ENCODE assay signal across 1 cellular context in the genomic region with DNA sequence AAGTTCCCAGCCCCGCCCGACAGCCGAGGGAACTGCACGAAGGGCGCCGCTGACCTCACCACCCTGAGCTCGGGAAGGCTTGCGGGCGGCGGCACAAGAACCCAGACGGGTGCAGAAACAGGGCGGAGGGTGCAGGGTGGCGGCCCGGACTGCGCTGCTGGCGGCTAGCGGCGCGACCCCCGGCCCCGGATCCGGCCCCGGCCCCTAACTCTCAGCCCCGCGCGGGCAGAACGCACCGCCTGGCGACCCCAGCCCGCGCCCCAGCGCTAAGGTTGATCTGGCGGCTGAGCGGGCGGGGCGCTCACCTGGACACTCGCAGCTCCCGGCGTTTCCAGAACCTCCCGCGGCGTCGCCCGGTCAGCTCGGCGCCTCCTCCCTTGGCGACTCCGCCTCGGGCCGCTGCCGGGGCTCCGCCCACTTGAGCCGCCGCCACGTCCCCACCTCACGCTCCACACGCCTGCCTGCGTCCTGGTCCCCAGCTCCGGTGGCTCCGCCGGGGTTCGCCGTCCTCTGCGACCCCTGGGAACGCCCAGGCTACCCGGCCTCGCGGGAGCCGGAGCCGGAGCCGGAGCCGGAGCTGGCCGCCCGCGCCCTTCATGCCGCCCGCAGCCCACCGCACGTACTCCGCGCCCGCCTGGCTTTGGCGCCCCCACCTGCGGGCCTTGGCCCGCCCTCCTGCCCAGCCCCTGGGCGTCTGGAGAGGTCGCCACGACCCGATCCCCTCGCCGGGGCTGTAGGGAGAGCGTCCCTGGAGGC.
TF ChIP-seq lines count a peak whose summit lies in the region.

A gene (minus strand): TSS at position 369 of the 756 bp plus-strand sequence. CDS start 9,227 bp downstream, outside the sequence.

TF ChIP-seq in K562, 482 proteins besides CTCF, POLR2A, EP300 and RAD21 (continued from another document and continues in another):
- TF ChIP-seq, protein P1, sequence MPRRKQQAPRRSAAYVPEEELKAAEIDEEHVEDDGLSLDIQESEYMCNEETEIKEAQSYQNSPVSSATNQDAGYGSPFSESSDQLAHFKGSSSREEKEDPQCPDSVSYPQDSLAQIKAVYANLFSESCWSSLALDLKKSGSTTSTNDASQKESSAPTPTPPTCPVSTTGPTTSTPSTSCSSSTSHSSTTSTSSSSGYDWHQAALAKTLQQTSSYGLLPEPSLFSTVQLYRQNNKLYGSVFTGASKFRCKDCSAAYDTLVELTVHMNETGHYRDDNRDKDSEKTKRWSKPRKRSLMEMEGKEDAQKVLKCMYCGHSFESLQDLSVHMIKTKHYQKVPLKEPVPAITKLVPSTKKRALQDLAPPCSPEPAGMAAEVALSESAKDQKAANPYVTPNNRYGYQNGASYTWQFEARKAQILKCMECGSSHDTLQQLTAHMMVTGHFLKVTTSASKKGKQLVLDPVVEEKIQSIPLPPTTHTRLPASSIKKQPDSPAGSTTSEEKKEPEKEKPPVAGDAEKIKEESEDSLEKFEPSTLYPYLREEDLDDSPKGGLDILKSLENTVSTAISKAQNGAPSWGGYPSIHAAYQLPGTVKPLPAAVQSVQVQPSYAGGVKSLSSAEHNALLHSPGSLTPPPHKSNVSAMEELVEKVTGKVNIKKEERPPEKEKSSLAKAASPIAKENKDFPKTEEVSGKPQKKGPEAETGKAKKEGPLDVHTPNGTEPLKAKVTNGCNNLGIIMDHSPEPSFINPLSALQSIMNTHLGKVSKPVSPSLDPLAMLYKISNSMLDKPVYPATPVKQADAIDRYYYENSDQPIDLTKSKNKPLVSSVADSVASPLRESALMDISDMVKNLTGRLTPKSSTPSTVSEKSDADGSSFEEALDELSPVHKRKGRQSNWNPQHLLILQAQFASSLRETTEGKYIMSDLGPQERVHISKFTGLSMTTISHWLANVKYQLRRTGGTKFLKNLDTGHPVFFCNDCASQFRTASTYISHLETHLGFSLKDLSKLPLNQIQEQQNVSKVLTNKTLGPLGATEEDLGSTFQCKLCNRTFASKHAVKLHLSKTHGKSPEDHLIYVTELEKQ (CRISPR knock-in tag; IDR thresholded peaks at IDR 0.05) = no peak
- TF ChIP-seq HNRNPLL (IDR thresholded peaks at IDR 0.05; ENCODE audit: low read depth, low read length, poor library complexity, severe bottlenecking) (peak; percentile 42), KLF13 (tag; IDR thresholded peaks at IDR 0.05; ENCODE audit: borderline replicate concordance, low read depth) (no peak), ZNF217 (CRISPR knock-in tag; IDR thresholded peaks at IDR 0.05) (no peak), ZNF780A (CRISPR knock-in tag; IDR thresholded peaks at IDR 0.05) (no peak), ZNF586 (CRISPR knock-in tag; conservative IDR thresholded peaks at IDR 0.05) (no peak), TCF7 (IDR thresholded peaks at IDR 0.05; ENCODE audit: borderline replicate concordance) (no peak), TGIF2 (CRISPR knock-in tag; IDR thresholded peaks at IDR 0.05) (0 out of 2 replicates have a peak, but pooled peaks have one; percentile 12), ZSCAN29 (IDR thresholded peaks at IDR 0.05) (no peak), BACH1 (tag; IDR thresholded peaks at IDR 0.05) (no peak), HDAC2 (IDR thresholded peaks at IDR 0.05) (no peak), RBM34 (IDR thresholded peaks at IDR 0.05; ENCODE audit: borderline replicate concordance, insufficient read depth, low read length) (0 out of 2 replicates have a peak, but pooled peaks have one; percentile 52), ZNF347 (CRISPR knock-in tag; IDR thresholded peaks at IDR 0.05; ENCODE audit: low read depth) (no peak), ZFPM2 (CRISPR knock-in tag; IDR thresholded peaks at IDR 0.05) (no peak), CCNT2 (IDR thresholded peaks at IDR 0.05; ENCODE audit: borderline replicate concordance, extremely low read depth, insufficient read length, low read depth, low read length) (peak; percentile 66), MED1 (CRISPR knock-in tag; IDR thresholded peaks at IDR 0.05; ENCODE audit: borderline replicate concordance) (peak; percentile 45; the same call in 1 of the 2 replicates), POLR3A (IDR thresholded peaks at IDR 0.05; ENCODE audit: borderline replicate concordance, extremely low read depth, insufficient read depth, insufficient read length) (no peak), CREM (IDR thresholded peaks at IDR 0.05; ENCODE audit: low read depth) (peak; percentile 52; the same call in 1 of the 2 replicates), HMG20A (CRISPR knock-in tag; conservative IDR thresholded peaks at IDR 0.05) (no peak), ZNF561 (CRISPR knock-in tag; conservative IDR thresholded peaks at IDR 0.05) (no peak), ZC3H4 (CRISPR knock-in tag; IDR thresholded peaks at IDR 0.05; ENCODE audit: borderline replicate concordance) (peak; percentile 87; the same call in 1 of the 2 replicates), SUPT5H (IDR thresholded peaks at IDR 0.05) (peak; percentile 66), MBD2 (IDR thresholded peaks at IDR 0.05; ENCODE audit: borderline replicate concordance, low read depth) (0 out of 2 replicates have a peak, but pooled peaks have one; percentile 27), MAFK (IDR thresholded peaks at IDR 0.05; ENCODE audit: low read length) (no peak), MEF2D (tag; conservative IDR thresholded peaks at IDR 0.05; ENCODE audit: low read depth) (no peak), TAF1 (IDR thresholded peaks at IDR 0.05; ENCODE audit: control insufficient read depth, extremely low read depth, insufficient read depth, low read length, severe bottlenecking) (peak; percentile 68), RHOXF2B (CRISPR knock-in tag; conservative IDR thresholded peaks at IDR 0.05) (no peak), BRF1 (IDR thresholded peaks at IDR 0.05; ENCODE audit: borderline replicate concordance, extremely low read depth, insufficient read length) (no peak), ZZZ3 (IDR thresholded peaks at IDR 0.05) (no peak), ZNF778 (CRISPR knock-in tag; IDR thresholded peaks at IDR 0.05) (no peak)
- TF ChIP-seq, protein P2, sequence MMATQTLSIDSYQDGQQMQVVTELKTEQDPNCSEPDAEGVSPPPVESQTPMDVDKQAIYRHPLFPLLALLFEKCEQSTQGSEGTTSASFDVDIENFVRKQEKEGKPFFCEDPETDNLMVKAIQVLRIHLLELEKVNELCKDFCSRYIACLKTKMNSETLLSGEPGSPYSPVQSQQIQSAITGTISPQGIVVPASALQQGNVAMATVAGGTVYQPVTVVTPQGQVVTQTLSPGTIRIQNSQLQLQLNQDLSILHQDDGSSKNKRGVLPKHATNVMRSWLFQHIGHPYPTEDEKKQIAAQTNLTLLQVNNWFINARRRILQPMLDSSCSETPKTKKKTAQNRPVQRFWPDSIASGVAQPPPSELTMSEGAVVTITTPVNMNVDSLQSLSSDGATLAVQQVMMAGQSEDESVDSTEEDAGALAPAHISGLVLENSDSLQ (IDR thresholded peaks at IDR 0.05) = no peak
- TF ChIP-seq, protein P3, sequence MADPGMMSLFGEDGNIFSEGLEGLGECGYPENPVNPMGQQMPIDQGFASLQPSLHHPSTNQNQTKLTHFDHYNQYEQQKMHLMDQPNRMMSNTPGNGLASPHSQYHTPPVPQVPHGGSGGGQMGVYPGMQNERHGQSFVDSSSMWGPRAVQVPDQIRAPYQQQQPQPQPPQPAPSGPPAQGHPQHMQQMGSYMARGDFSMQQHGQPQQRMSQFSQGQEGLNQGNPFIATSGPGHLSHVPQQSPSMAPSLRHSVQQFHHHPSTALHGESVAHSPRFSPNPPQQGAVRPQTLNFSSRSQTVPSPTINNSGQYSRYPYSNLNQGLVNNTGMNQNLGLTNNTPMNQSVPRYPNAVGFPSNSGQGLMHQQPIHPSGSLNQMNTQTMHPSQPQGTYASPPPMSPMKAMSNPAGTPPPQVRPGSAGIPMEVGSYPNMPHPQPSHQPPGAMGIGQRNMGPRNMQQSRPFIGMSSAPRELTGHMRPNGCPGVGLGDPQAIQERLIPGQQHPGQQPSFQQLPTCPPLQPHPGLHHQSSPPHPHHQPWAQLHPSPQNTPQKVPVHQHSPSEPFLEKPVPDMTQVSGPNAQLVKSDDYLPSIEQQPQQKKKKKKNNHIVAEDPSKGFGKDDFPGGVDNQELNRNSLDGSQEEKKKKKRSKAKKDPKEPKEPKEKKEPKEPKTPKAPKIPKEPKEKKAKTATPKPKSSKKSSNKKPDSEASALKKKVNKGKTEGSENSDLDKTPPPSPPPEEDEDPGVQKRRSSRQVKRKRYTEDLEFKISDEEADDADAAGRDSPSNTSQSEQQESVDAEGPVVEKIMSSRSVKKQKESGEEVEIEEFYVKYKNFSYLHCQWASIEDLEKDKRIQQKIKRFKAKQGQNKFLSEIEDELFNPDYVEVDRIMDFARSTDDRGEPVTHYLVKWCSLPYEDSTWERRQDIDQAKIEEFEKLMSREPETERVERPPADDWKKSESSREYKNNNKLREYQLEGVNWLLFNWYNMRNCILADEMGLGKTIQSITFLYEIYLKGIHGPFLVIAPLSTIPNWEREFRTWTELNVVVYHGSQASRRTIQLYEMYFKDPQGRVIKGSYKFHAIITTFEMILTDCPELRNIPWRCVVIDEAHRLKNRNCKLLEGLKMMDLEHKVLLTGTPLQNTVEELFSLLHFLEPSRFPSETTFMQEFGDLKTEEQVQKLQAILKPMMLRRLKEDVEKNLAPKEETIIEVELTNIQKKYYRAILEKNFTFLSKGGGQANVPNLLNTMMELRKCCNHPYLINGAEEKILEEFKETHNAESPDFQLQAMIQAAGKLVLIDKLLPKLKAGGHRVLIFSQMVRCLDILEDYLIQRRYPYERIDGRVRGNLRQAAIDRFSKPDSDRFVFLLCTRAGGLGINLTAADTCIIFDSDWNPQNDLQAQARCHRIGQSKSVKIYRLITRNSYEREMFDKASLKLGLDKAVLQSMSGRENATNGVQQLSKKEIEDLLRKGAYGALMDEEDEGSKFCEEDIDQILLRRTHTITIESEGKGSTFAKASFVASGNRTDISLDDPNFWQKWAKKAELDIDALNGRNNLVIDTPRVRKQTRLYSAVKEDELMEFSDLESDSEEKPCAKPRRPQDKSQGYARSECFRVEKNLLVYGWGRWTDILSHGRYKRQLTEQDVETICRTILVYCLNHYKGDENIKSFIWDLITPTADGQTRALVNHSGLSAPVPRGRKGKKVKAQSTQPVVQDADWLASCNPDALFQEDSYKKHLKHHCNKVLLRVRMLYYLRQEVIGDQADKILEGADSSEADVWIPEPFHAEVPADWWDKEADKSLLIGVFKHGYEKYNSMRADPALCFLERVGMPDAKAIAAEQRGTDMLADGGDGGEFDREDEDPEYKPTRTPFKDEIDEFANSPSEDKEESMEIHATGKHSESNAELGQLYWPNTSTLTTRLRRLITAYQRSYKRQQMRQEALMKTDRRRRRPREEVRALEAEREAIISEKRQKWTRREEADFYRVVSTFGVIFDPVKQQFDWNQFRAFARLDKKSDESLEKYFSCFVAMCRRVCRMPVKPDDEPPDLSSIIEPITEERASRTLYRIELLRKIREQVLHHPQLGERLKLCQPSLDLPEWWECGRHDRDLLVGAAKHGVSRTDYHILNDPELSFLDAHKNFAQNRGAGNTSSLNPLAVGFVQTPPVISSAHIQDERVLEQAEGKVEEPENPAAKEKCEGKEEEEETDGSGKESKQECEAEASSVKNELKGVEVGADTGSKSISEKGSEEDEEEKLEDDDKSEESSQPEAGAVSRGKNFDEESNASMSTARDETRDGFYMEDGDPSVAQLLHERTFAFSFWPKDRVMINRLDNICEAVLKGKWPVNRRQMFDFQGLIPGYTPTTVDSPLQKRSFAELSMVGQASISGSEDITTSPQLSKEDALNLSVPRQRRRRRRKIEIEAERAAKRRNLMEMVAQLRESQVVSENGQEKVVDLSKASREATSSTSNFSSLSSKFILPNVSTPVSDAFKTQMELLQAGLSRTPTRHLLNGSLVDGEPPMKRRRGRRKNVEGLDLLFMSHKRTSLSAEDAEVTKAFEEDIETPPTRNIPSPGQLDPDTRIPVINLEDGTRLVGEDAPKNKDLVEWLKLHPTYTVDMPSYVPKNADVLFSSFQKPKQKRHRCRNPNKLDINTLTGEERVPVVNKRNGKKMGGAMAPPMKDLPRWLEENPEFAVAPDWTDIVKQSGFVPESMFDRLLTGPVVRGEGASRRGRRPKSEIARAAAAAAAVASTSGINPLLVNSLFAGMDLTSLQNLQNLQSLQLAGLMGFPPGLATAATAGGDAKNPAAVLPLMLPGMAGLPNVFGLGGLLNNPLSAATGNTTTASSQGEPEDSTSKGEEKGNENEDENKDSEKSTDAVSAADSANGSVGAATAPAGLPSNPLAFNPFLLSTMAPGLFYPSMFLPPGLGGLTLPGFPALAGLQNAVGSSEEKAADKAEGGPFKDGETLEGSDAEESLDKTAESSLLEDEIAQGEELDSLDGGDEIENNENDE (IDR thresholded peaks at IDR 0.05; ENCODE audit: low read depth, low read length) = no peak
- TF ChIP-seq, protein P4, sequence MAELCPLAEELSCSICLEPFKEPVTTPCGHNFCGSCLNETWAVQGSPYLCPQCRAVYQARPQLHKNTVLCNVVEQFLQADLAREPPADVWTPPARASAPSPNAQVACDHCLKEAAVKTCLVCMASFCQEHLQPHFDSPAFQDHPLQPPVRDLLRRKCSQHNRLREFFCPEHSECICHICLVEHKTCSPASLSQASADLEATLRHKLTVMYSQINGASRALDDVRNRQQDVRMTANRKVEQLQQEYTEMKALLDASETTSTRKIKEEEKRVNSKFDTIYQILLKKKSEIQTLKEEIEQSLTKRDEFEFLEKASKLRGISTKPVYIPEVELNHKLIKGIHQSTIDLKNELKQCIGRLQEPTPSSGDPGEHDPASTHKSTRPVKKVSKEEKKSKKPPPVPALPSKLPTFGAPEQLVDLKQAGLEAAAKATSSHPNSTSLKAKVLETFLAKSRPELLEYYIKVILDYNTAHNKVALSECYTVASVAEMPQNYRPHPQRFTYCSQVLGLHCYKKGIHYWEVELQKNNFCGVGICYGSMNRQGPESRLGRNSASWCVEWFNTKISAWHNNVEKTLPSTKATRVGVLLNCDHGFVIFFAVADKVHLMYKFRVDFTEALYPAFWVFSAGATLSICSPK (IDR thresholded peaks at IDR 0.05; ENCODE audit: borderline replicate concordance) = no peak
- TF ChIP-seq, protein P5, sequence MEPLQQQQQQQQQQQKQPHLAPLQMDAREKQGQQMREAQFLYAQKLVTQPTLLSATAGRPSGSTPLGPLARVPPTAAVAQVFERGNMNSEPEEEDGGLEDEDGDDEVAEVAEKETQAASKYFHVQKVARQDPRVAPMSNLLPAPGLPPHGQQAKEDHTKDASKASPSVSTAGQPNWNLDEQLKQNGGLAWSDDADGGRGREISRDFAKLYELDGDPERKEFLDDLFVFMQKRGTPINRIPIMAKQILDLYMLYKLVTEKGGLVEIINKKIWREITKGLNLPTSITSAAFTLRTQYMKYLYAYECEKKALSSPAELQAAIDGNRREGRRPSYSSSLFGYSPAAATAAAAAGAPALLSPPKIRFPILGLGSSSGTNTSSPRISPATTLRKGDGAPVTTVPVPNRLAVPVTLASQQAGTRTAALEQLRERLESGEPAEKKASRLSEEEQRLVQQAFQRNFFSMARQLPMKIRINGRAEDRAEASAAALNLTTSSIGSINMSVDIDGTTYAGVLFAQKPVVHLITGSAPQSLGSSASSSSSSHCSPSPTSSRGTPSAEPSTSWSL (CRISPR knock-in tag; IDR thresholded peaks at IDR 0.05; ENCODE audit: borderline replicate concordance) = no peak
- TF ChIP-seq, protein P6, sequence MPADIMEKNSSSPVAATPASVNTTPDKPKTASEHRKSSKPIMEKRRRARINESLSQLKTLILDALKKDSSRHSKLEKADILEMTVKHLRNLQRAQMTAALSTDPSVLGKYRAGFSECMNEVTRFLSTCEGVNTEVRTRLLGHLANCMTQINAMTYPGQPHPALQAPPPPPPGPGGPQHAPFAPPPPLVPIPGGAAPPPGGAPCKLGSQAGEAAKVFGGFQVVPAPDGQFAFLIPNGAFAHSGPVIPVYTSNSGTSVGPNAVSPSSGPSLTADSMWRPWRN (IDR thresholded peaks at IDR 0.05; ENCODE audit: low read depth) = no peak
- TF ChIP-seq, protein P7, sequence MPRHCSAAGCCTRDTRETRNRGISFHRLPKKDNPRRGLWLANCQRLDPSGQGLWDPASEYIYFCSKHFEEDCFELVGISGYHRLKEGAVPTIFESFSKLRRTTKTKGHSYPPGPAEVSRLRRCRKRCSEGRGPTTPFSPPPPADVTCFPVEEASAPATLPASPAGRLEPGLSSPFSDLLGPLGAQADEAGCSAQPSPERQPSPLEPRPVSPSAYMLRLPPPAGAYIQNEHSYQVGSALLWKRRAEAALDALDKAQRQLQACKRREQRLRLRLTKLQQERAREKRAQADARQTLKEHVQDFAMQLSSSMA (CRISPR knock-in tag; IDR thresholded peaks at IDR 0.05) = peak; percentile 29; the same call in 1 of the 2 replicates
